Comparison of ENCODE assay signal across 8 cellular contexts in the genomic region with DNA sequence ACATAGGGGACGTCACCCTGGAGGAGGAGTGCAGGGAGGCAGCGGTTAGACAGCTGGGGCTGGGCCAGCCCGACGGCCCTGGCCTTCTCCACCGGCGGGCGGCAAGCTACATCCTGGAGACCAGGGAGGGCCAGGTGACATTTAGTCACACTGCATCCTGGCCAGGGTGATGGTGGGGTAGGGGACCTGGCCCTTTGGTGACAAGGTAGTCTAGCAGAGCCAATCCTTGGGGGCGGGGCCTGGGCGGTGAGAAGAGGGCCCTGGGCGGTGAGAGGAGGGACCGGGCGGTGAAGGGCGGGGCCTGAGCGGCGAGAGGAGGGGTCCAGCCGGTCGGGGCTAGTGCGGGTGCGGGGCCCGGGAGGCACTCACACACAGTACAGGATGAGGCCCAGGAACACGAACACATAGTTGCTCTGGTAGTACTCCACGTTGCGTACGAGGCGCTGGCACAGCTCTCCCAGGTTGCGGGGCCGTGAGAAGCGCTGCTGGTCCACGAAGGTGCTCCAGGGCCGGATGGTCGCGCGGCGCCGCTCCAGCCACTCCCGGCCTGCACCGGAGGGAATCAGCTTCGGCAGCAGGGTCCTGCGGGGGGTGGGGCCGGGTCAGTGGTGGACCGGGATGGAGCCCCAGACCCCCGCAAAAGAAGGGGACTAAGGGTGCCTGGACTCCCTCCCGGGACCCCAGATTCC. TPM values are rescaled to one million over a fixed set of nuclear protein-coding genes. Genes with fewer than 3 reads are reported as not detected.
DNase-seq lines count a peak whose midpoint lies in the region; TF ChIP-seq lines count a peak whose summit lies in the region.

No MANE protein-coding gene starts in this region.

- peak overlapping the region; percentile 83 to 96 (median 92) for H3K27ac Mint-ChIP-seq in immature natural killer cell

- CTCF ChIA-PET in HEK293T (lab: Yijun Ruan, JAX): interaction anchor here (1.0 to 2.2 kb wide), 2 partner anchors 76 to 85 kb away, joined by 3 to 9 read pairs; no protein-coding TSS in a partner anchor

- no peaks in the 10 kb centered on the region for H3K36me3 Mint-ChIP-seq in immature natural killer cell

- H3K79me2 ChIP-seq in DOHH2 (ENCODE audit: control insufficient read depth, low read length): peaks cover 21% of the 10 kb centered on the region

- peak; percentile 53 for TF ChIP-seq POLR2A in breast epithelium (IDR thresholded peaks at IDR 0.05)

- no peak for TF ChIP-seq CTCF in DOHH2 (IDR thresholded peaks at IDR 0.05; ENCODE audit: low read depth, low read length, poor library complexity, severe bottlenecking)
- TF ChIP-seq CTCF in WI38 (IDR thresholded peaks at IDR 0.05; ENCODE audit: low read depth, low read length): no peak
- TF ChIP-seq CTCF in breast epithelium (IDR thresholded peaks at IDR 0.05): no peak

- H3K4me3 ChIP-seq in DOHH2 (ENCODE audit: low read length): peak overlapping the region; percentile 93
- peak overlapping the region; percentile 97 for H3K4me3 ChIP-seq in WI38 (ENCODE audit: low read depth, low read length)
- H3K4me3 ChIP-seq in breast epithelium: peak overlapping the region; percentile 67 to 99 (median 78)

- DNase-seq in HEK293T (ENCODE audit: extremely low spot score) (peak; percentile 77), NCI-H2029 treated with DMSO at 0.1 percent for 48 hours (lab: John Stamatoyannopoulos, UW) (peak; percentile 55), breast epithelium (ENCODE audit: low spot score in 2 of 2) (peak; percentile 84 to 87), immature natural killer cell (peak; percentile 67 to 74 (median 71)), GOT3 (lab: John Stamatoyannopoulos, UW) (no peak)
- peak; percentile 63 to 86 for DNase-seq in stimulated activated CD4-positive, alpha-beta T cell treated with anti-CD3 and anti-CD28 coated beads, Interleukin-12 subunit alpha, Interleukin-12 subunit beta, amount 100 ng/mL, for 24 hours (ENCODE audit: low read depth in 2 of 2)

- H3K27ac ChIP-seq in DOHH2 (ENCODE audit: low read depth, low read length) (peak overlapping the region; percentile 66), breast epithelium (peak overlapping the region; percentile 89 to 95)

- peaks cover 18 to 20% of the 10 kb centered on the region in 2 donors for H3K4me1 Mint-ChIP-seq in immature natural killer cell

- H3K4me2 ChIP-seq in DOHH2 (ENCODE audit: low read length): peak overlapping the region; percentile 81

- H3K9me3 Mint-ChIP-seq in immature natural killer cell: no peaks in the 10 kb centered on the region

- H3K27me3 Mint-ChIP-seq in immature natural killer cell (ENCODE audit: low read depth in 3 of 3): peaks cover 0 to 5% (median 0%) of the 10 kb centered on the region in 3 donors

- H4K20me1 ChIP-seq in DOHH2 (ENCODE audit: control insufficient read depth, insufficient read depth, low read depth, low read length): no peaks in the 10 kb centered on the region

- POLR2A ChIA-PET in HEK293T (lab: Yijun Ruan, JAX): interaction anchor here (0.6 to 2.4 kb wide), 15 partner anchors 12 to 117 kb away, joined by 3 to 15 read pairs (median 4); a partner anchor contains a TSS

- peaks cover 45% of the 10 kb centered on the region for H3K4me1 ChIP-seq in DOHH2 (ENCODE audit: control insufficient read depth, low read length)
- H3K4me1 ChIP-seq in breast epithelium: peaks cover 0 to 11% of the 10 kb centered on the region in 2 donors

- H3K27me3 ChIP-seq in DOHH2 (ENCODE audit: control insufficient read depth, low read length): no peaks in the 10 kb centered on the region
- H3K27me3 ChIP-seq in breast epithelium: no peaks in the 10 kb centered on the region

- H3F3A ChIP-seq in DOHH2 (ENCODE audit: control insufficient read depth, insufficient read depth): 0 out of 2 replicates have a peak, but pooled peaks cover 11% of the 10 kb centered on the region

- intact Hi-C loops in breast epithelium (cut with DNase I; ENCODE audit: low total_unique reads): loop anchor here (5.0 kb wide), 1 partner anchor 871 kb away; a partner anchor contains a TSS

- no peaks in the 10 kb centered on the region for H3K9me2 ChIP-seq in DOHH2 (replicated peaks; ENCODE audit: control insufficient read depth, low read length)

- H3K4me3 Mint-ChIP-seq in immature natural killer cell: peak overlapping the region; percentile 86 to 97 (median 92)

- H3K36me3 ChIP-seq in DOHH2 (ENCODE audit: control insufficient read depth, low read length): peaks cover 42% of the 10 kb centered on the region
- no peaks in the 10 kb centered on the region for H3K36me3 ChIP-seq in breast epithelium

- H3K9me3 ChIP-seq in DOHH2 (ENCODE audit: control insufficient read depth, insufficient read depth, low read length) (no peaks in the 10 kb centered on the region), breast epithelium (no peaks in the 10 kb centered on the region)

TF ChIP-seq in HEK293T, 16 proteins besides CTCF, POLR2A, EP300 and RAD21:
- TF ChIP-seq L3MBTL2 (conservative IDR thresholded peaks at IDR 0.05) (no peak; the same call in 1 of the 2 replicates), LEF1 (IDR thresholded peaks at IDR 0.05; ENCODE audit: borderline replicate concordance) (no peak), HDGF (IDR thresholded peaks at IDR 0.05; ENCODE audit: borderline replicate concordance) (no peak; the same call in 1 of the 2 replicates), BHLHE40 (IDR thresholded peaks at IDR 0.05; ENCODE audit: borderline replicate concordance) (no peak), ARNT (IDR thresholded peaks at IDR 0.05) (no peak), ELF4 (IDR thresholded peaks at IDR 0.05) (no peak), TARDBP (IDR thresholded peaks at IDR 0.05) (no peak), NFRKB (IDR thresholded peaks at IDR 0.05) (no peak), CTBP1 (IDR thresholded peaks at IDR 0.05; ENCODE audit: borderline replicate concordance) (no peak), ZNF384 (IDR thresholded peaks at IDR 0.05) (no peak), FOXA1 (IDR thresholded peaks at IDR 0.05) (no peak)
- TF ChIP-seq, protein P1, sequence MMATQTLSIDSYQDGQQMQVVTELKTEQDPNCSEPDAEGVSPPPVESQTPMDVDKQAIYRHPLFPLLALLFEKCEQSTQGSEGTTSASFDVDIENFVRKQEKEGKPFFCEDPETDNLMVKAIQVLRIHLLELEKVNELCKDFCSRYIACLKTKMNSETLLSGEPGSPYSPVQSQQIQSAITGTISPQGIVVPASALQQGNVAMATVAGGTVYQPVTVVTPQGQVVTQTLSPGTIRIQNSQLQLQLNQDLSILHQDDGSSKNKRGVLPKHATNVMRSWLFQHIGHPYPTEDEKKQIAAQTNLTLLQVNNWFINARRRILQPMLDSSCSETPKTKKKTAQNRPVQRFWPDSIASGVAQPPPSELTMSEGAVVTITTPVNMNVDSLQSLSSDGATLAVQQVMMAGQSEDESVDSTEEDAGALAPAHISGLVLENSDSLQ (IDR thresholded peaks at IDR 0.05): no peak
TF ChIP-seq in HEK293T: peak in this region for 0.

RNA-seq across cellular contexts. Expression of a gene that starts 0.6 kb away (rescaled TPM):
- 100 to 1,000 TPM; 150 to 190 (median 153) TPM for total RNA-seq in breast epithelium
- polyA plus RNA-seq in immature natural killer cell: 100 to 1,000 TPM; 263 to 375 (median 373) TPM

RNA-seq across cellular contexts. Expression of a gene that starts 30.3 kb away (rescaled TPM):
- total RNA-seq in breast epithelium: under 1 TPM in 1 of 3 donors, not detected in 2; 0.15 TPM
- polyA plus RNA-seq in immature natural killer cell: under 1 TPM in 1 of 3 donors, not detected in 2; 0.11 TPM

RNA-seq across cellular contexts. Expression of a gene that starts 35.5 kb away (rescaled TPM):
- not detected for total RNA-seq in breast epithelium
- polyA plus RNA-seq in immature natural killer cell: 1 to 10 TPM in 2 of 3 donors, under 1 TPM in 1; 0.29 to 5.9 (median 1.8) TPM
